In genomic region chrX:40709395-40709794, GRCh38 we compare ENCODE assay signal across 23 cellular contexts.
"Had no signal": no experiment of that assay in that cellular context is flagged by ENCODE, and none has a peak within 500 bp of the region (broad histone marks: within the 10 kb centered on the region; RNA-seq: fewer than 3 reads in every experiment).

No MANE protein-coding gene starts in this region.

- H3K9me3 ChIP-seq: ascending aorta, body of pancreas, breast epithelium had no signal

- H3K36me3 ChIP-seq: breast epithelium had no signal

- H3K4me3 ChIP-seq: ascending aorta, body of pancreas, breast epithelium, K562, PC-9 had no signal

- ATAC-seq: activated CD8-positive, alpha-beta T cell treated with anti-CD3 and anti-CD28 coated beads, Interleukin-2, amount 10 ng/mL, durations not matched to agents 7 days and 5 days; body of pancreas; K562 had no signal

- H3K4me1 ChIP-seq: ascending aorta, body of pancreas, breast epithelium had no signal

- FAIRE-seq: K562 had no signal

- DNase-seq: activated CD4-positive, alpha-beta T cell treated with anti-CD3 and anti-CD28 coated beads, Interleukin-2, amount 10 ng/mL, durations not matched to agents 7 days and 5 days; activated CD4-positive, alpha-beta T cell treated with anti-CD3 and anti-CD28 coated beads, Interleukin-2, amount 50 U/mL, for 48 hours; activated CD8-positive, alpha-beta T cell treated with anti-CD3 and anti-CD28 coated beads, Interleukin-2, amount 10 ng/mL, durations not matched to agents 7 days and 5 days; activated gamma-delta T cell; activated naive CD4-positive, alpha-beta T cell treated with Interleukin-2 at 50 U/mL for 16 hours; activated naive CD8-positive, alpha-beta T cell treated with anti-CD3 and anti-CD28 coated beads, Interleukin-2, amount 10 ng/mL, durations not matched to agents 7 days and 5 days; activated T-cell treated with anti-CD3 and anti-CD28 coated beads, Interleukin-2, amount 50 U/mL, for 24 hours; amygdala; body of pancreas; NCI-H1048; NCI-H1105 treated with DMSO at 0.1 percent for 48 hours; NCI-H1436; NCI-H1694 treated with DMSO at 0.1 percent for 48 hours; NCI-H2029; NCI-H345; NCI-H524 treated with DMSO at 0.1 percent for 48 hours; NK-92 treated with Interleukin-12 subunit alpha and Interleukin-12 subunit beta, amount 100 ng/mL, for 24 hours; PC-9; Right ventricle myocardium superior; T1000 had no signal

- H3K27ac ChIP-seq: ascending aorta, body of pancreas, breast epithelium, PC-9 had no signal

- H3K27me3 ChIP-seq: ascending aorta, body of pancreas had no signal
